8 cellular contexts compared by ENCODE assay signal in the genomic region with DNA sequence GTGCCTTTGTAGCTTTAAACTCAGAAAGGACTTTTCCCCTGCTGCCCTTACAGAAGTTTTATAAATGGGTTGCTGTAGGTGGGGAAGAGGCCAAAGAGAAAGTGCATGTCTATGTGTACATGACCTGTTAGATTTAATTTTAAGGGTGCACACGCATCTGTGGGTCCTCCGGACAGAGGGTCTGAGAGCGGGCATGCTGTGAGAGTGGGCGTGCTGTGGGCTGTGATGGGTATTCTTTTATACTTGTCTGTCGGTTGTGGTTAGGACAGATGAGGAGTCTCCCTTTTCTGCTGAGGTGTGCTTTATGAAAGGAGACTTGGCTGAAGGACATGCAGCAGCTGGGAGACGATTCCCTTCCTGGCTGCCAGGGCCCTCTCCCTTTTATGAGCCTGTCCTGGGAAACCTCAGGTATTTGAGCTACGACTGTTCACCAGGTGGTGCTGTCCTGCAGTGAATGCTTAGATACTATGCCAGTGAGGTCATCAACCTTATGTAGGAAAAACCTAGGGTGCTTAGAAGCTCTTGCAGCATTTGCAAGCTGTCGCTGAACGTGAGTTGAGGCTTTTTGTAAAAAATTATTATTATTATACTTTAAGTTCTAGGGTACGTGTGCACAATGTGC.
DNase-seq lines count a peak whose midpoint lies in the region; ATAC-seq and TF ChIP-seq lines count a peak whose summit lies in the region.

No MANE protein-coding gene starts in this region.

- H3K4me3 ChIP-seq in A673 (ENCODE audit: low read depth, low read length, poor library complexity, severe bottlenecking) (no peak overlapping the region), OCI-LY1 (ENCODE audit: low read depth, low read length, poor library complexity, severe bottlenecking) (no peak overlapping the region), testis (no peak overlapping the region)

- H3K4me2 ChIP-seq in OCI-LY1 (ENCODE audit: low read length): no peak overlapping the region

- no peak overlapping the region for H3K27ac ChIP-seq in A673 (ENCODE audit: low read depth, low read length, poor library complexity, severe bottlenecking)
- no peak overlapping the region for H3K27ac ChIP-seq in OCI-LY1 (ENCODE audit: low read depth, low read length, poor library complexity, severe bottlenecking)
- no peak overlapping the region for H3K27ac ChIP-seq in testis

- TF ChIP-seq CTCF in A673 (conservative IDR thresholded peaks at IDR 0.05; ENCODE audit: low read depth, low read length) (peak; percentile 25; the same call in 1 of the 2 replicates), GM13977 (IDR thresholded peaks at IDR 0.05; ENCODE audit: extremely low read depth, insufficient read depth, missing control alignments) (peak; percentile 24), OCI-LY1 (IDR thresholded peaks at IDR 0.05; ENCODE audit: low read length) (peak; percentile 44), testis (IDR thresholded peaks at IDR 0.05) (no peak)

- H3K36me3 ChIP-seq in A673 (ENCODE audit: insufficient read depth, low read length, poor library complexity, severe bottlenecking): no peaks in the 10 kb centered on the region
- H3K36me3 ChIP-seq in OCI-LY1 (ENCODE audit: insufficient read depth, low read length): no peaks in the 10 kb centered on the region
- H3K36me3 ChIP-seq in testis (ENCODE audit: low read depth, missing control alignments): no peaks in the 10 kb centered on the region

- no peaks in the 10 kb centered on the region for H3K9me3 ChIP-seq in A673 (ENCODE audit: low read depth, low read length, poor library complexity, severe bottlenecking)
- H3K9me3 ChIP-seq in OCI-LY1 (ENCODE audit: low read length): no peaks in the 10 kb centered on the region
- no peaks in the 10 kb centered on the region for H3K9me3 ChIP-seq in testis

- ATAC-seq in HG02981 (IDR thresholded peaks at IDR 0.05; ENCODE audit: unreplicated experiment): no peak

- H2AFZ ChIP-seq in OCI-LY1 (ENCODE audit: low read length): no peak overlapping the region

- in situ Hi-C loops in GM13977 (cut with MboI; ENCODE audit: low pct_unique_long_range_greater_than_20kb, low sequenced_read_pairs, unreplicated experiment): no loop called here

- 83 to 89% methylated on average over 10 of the region's 10 CpGs for WGBS in testis, 2 donors

- CTCF ChIA-PET in A673 (lab: Charles Lee): interaction anchor here (0.6 to 0.7 kb wide), 2 partner anchors 83 to 149 kb away, joined by 3 to 4 read pairs; no protein-coding TSS in a partner anchor

- intact Hi-C loops in A673 (cut with micrococcal nuclease; ENCODE audit: unreplicated experiment) (loop anchor here (2.0 kb wide), 1 partner anchor 83 kb away; no protein-coding TSS in a partner anchor), testis (cut with DNase I; ENCODE audit: low total_unique reads) (no loop called here)

- H4K20me1 ChIP-seq in OCI-LY1 (ENCODE audit: insufficient read depth, low read length): no peaks in the 10 kb centered on the region

- no peak for TF ChIP-seq POLR2A in erythroblast (IDR thresholded peaks at IDR 0.05; ENCODE audit: low read length)
- no peak for TF ChIP-seq POLR2A in testis (IDR thresholded peaks at IDR 0.05)

- no peaks in the 10 kb centered on the region for H3K9me2 ChIP-seq in OCI-LY1 (ENCODE audit: low read depth, low read length)

- H3K27me3 ChIP-seq in A673 (replicated peaks; ENCODE audit: insufficient read depth, low read depth, low read length, poor library complexity) (no peaks in the 10 kb centered on the region), OCI-LY1 (ENCODE audit: insufficient read depth, low read length) (no peaks in the 10 kb centered on the region), testis (no peaks in the 10 kb centered on the region)

- H3K9ac ChIP-seq in OCI-LY1 (ENCODE audit: low read length): no peak overlapping the region

- POLR2A ChIA-PET in A673 (lab: Charles Lee; ENCODE audit: low non-redundant PET): no interaction called here

- no TSS peak for BruUV-seq in A673 (replicated peaks; lab: Mats Ljungman, UMichigan)

- DNase-seq in A673 (ENCODE audit: low spot score): peak; percentile 5
- DNase-seq in GM13977 (ENCODE audit: low spot score): no peak
- peak; percentile 53 to 71 for DNase-seq in erythroblast (lab: John Stamatoyannopoulos, UW)
- peak; percentile 47 for DNase-seq in non-pigmented ciliary epithelial cell (ENCODE audit: low read depth)
- DNase-seq in activated naive CD4-positive, alpha-beta T cell treated with Interleukin-2 at 50 U/mL for 16 hours: no peak
- DNase-seq in testis: no peak

- no peaks in the 10 kb centered on the region for H3F3A ChIP-seq in OCI-LY1 (ENCODE audit: insufficient read depth, low read length)

- peaks cover 2% of the 10 kb centered on the region for H3K4me1 ChIP-seq in A673 (ENCODE audit: insufficient read depth, low read length, poor library complexity, severe bottlenecking)
- H3K4me1 ChIP-seq in OCI-LY1 (ENCODE audit: insufficient read depth, low read length, severe bottlenecking): no peaks in the 10 kb centered on the region
- H3K4me1 ChIP-seq in testis: peaks cover 32% of the 10 kb centered on the region

- H3K79me2 ChIP-seq in OCI-LY1 (ENCODE audit: insufficient read depth, low read length): no peaks in the 10 kb centered on the region

Comparison
In these comparisons a context has a peak if more than half of its experiments do, and no peak if none do; other contexts are left out.
1. DNase-seq: peak in A673 (single experiment), erythroblast (2 of 2) and non-pigmented ciliary epithelial cell (single experiment); none in GM13977 (single experiment), activated naive CD4-positive, alpha-beta T cell treated with Interleukin-2 at 50 U/mL for 16 hours (single experiment) and testis (single experiment).
2. CTCF ChIP-seq: peak in A673 (single experiment), GM13977 (single experiment) and OCI-LY1 (single experiment); none in testis (0 of 3).